10 cellular contexts compared by ENCODE assay signal in genomic region chrX:22800360-22800759, GRCh38.
A peak's percentile ranks its signal among the peaks of the same experiment; 100 is the strongest.
DNase-seq lines count a peak whose midpoint lies in the region; ATAC-seq, FAIRE-seq and TF ChIP-seq lines count a peak whose summit lies in the region.
"Had no signal": no experiment of that assay in that cellular context is flagged by ENCODE, and none has a peak within 500 bp of the region (broad histone marks: within the 10 kb centered on the region; RNA-seq: fewer than 3 reads in every experiment).

No MANE protein-coding gene starts in this region.

- H3K9me3 Mint-ChIP-seq in activated CD8-positive, alpha-beta T cell treated with anti-CD3 and anti-CD28 coated beads for 36 hours: no peaks in the 10 kb centered on the region
- H3K9me3 Mint-ChIP-seq: activated naive CD4-positive, alpha-beta T cell treated with anti-CD3 and anti-CD28 coated beads, Interleukin-2, amount 10 ng/mL, durations not matched to agents 7 days and 5 days; memory B cell had no signal

- no peaks in the 10 kb centered on the region for H3K9me3 ChIP-seq in OCI-LY3 (ENCODE audit: insufficient read depth, low read length)

- no peaks in the 10 kb centered on the region for H3K27me3 ChIP-seq in OCI-LY3 (ENCODE audit: low read depth, low read length)

- H2AFZ ChIP-seq in OCI-LY3 (ENCODE audit: low read depth, low read length): no peak overlapping the region; the same call in 1 of the 2 replicates

- no peak for TF ChIP-seq CTCF in OCI-LY3 (IDR thresholded peaks at IDR 0.05; ENCODE audit: low read depth, low read length)
- TF ChIP-seq CTCF in retinal pigment epithelial cell (conservative IDR thresholded peaks at IDR 0.05; ENCODE audit: low read depth, low read length): no peak
- TF ChIP-seq CTCF in activated CD8-positive, alpha-beta T cell treated with anti-CD3 and anti-CD28 coated beads for 36 hours (IDR thresholded peaks at IDR 0.05): no peak

- no peak overlapping the region for H3K9ac ChIP-seq in OCI-LY3 (ENCODE audit: low read length)

- no peak overlapping the region for H3K4me3 Mint-ChIP-seq in activated CD8-positive, alpha-beta T cell treated with anti-CD3 and anti-CD28 coated beads for 36 hours
- H3K4me3 Mint-ChIP-seq: activated naive CD4-positive, alpha-beta T cell treated with anti-CD3 and anti-CD28 coated beads, Interleukin-2, amount 10 ng/mL, durations not matched to agents 7 days and 5 days; memory B cell had no signal

- no peak for ATAC-seq in GM19328 (IDR thresholded peaks at IDR 0.05; ENCODE audit: unreplicated experiment)
- ATAC-seq in activated CD8-positive, alpha-beta T cell treated with anti-CD3 and anti-CD28 coated beads for 36 hours: no peak

- H3K27me3 Mint-ChIP-seq in activated CD8-positive, alpha-beta T cell treated with anti-CD3 and anti-CD28 coated beads for 36 hours: no peaks in the 10 kb centered on the region
- H3K27me3 Mint-ChIP-seq: activated naive CD4-positive, alpha-beta T cell treated with anti-CD3 and anti-CD28 coated beads, Interleukin-2, amount 10 ng/mL, durations not matched to agents 7 days and 5 days; memory B cell had no signal

- no peaks in the 10 kb centered on the region for H3K4me1 Mint-ChIP-seq in activated CD8-positive, alpha-beta T cell treated with anti-CD3 and anti-CD28 coated beads for 36 hours (ENCODE audit: low read depth)
- H3K4me1 Mint-ChIP-seq: activated naive CD4-positive, alpha-beta T cell treated with anti-CD3 and anti-CD28 coated beads, Interleukin-2, amount 10 ng/mL, durations not matched to agents 7 days and 5 days had no signal

- no peak for TF ChIP-seq POLR2A in erythroblast (IDR thresholded peaks at IDR 0.05; ENCODE audit: low read length)

- H3K4me1 ChIP-seq in OCI-LY3 (ENCODE audit: low read length): peaks cover 28% of the 10 kb centered on the region

- H3K27ac Mint-ChIP-seq in activated CD8-positive, alpha-beta T cell treated with anti-CD3 and anti-CD28 coated beads for 36 hours: no peak overlapping the region
- H3K27ac Mint-ChIP-seq: activated naive CD4-positive, alpha-beta T cell treated with anti-CD3 and anti-CD28 coated beads, Interleukin-2, amount 10 ng/mL, durations not matched to agents 7 days and 5 days; memory B cell had no signal

- no peak overlapping the region for H3K4me3 ChIP-seq in OCI-LY3 (ENCODE audit: low read length)
- no peak overlapping the region for H3K4me3 ChIP-seq in retinal pigment epithelial cell (ENCODE audit: low read length)

- peak; percentile 33 for FAIRE-seq in GM19239 (lab: Jason Lieb, UNC)

- peak overlapping the region; percentile 16 for H3K4me2 ChIP-seq in OCI-LY3 (ENCODE audit: low read length)

- H3K36me3 Mint-ChIP-seq in activated CD8-positive, alpha-beta T cell treated with anti-CD3 and anti-CD28 coated beads for 36 hours (ENCODE audit: low read depth): no peaks in the 10 kb centered on the region
- H3K36me3 Mint-ChIP-seq: activated naive CD4-positive, alpha-beta T cell treated with anti-CD3 and anti-CD28 coated beads, Interleukin-2, amount 10 ng/mL, durations not matched to agents 7 days and 5 days; memory B cell had no signal

- no peaks in the 10 kb centered on the region for H4K20me1 ChIP-seq in OCI-LY3 (ENCODE audit: insufficient read depth, low read length)

- in situ Hi-C loops in G401 (cut with HindIII; ENCODE audit: low sequenced_read_pairs): no loop called here

- CTCF ChIA-PET in activated CD8-positive, alpha-beta T cell treated with anti-CD3 and anti-CD28 coated beads for 36 hours (lab: Charles Lee): no interaction called here

- POLR2A ChIA-PET in activated CD8-positive, alpha-beta T cell treated with anti-CD3 and anti-CD28 coated beads for 36 hours (lab: Charles Lee): no interaction called here

- intact Hi-C loops in activated CD8-positive, alpha-beta T cell treated with anti-CD3 and anti-CD28 coated beads for 36 hours (cut with micrococcal nuclease): no loop called here

- DNase-seq in GM19239 (ENCODE audit: insufficient read length, low spot score) (no peak), erythroblast (lab: John Stamatoyannopoulos, UW) (peak; percentile 1 to 28), retinal pigment epithelial cell (ENCODE audit: low read depth) (peak; percentile 68), G401 (ENCODE audit: low spot score) (no peak)
- DNase-seq in activated CD4-positive, alpha-beta T cell treated with anti-CD3 and anti-CD28 coated beads for 1 hour: no peak
- DNase-seq in activated CD8-positive, alpha-beta T cell treated with anti-CD3 and anti-CD28 coated beads for 36 hours: no peak
- DNase-seq: activated naive CD4-positive, alpha-beta T cell treated with anti-CD3 and anti-CD28 coated beads, Interleukin-2, amount 10 ng/mL, durations not matched to agents 7 days and 5 days had no signal

- H3K79me2 ChIP-seq in OCI-LY3 (ENCODE audit: low read length): no peaks in the 10 kb centered on the region

- no peaks in the 10 kb centered on the region for H3K36me3 ChIP-seq in OCI-LY3 (replicated peaks; ENCODE audit: low read depth, low read length)

- H3K27ac ChIP-seq in OCI-LY3 (ENCODE audit: low read length): no peak overlapping the region

Comparison
In these comparisons a context has a peak if more than half of its experiments do, and no peak if none do; other contexts are left out.
1. DNase-seq: peak in erythroblast (2 of 2) and retinal pigment epithelial cell (single experiment); none in GM19239 (single experiment), activated CD4-positive, alpha-beta T cell treated with anti-CD3 and anti-CD28 coated beads for 1 hour (single experiment), G401 (single experiment) and activated CD8-positive, alpha-beta T cell treated with anti-CD3 and anti-CD28 coated beads for 36 hours (single experiment).